ENCODE assay signal across 24 cellular contexts in the genomic region with DNA sequence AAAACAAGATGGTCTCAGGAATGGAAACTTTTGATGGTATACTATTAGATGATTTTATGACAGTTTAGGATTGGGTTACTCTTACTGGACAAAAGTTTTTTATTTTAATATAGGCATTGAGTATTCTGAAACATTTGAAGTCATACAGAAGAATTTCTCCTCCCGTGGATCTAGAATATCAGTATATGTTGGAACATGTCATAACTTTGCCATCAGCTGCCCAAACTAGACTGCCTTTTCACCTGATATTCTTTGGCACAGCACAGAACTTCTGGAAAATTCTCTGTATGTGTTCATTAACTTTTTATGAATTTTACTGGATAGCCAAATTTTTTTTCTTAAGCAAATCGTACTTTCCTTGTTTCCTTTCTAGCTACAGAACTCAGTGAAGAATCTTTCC.
"Had no signal": no experiment of that assay in that cellular context is flagged by ENCODE, and none has a peak within 500 bp of the region (broad histone marks: within the 10 kb centered on the region; RNA-seq: fewer than 3 reads in every experiment).

No MANE protein-coding gene starts in this region.

- H3K36me3 Mint-ChIP-seq: natural killer cell had no signal

- H3K4me1 ChIP-seq: colonic mucosa, esophagus muscularis mucosa, gastrocnemius medialis, heart right ventricle, left lung, lower lobe of right lung had no signal

- H3K4me1 Mint-ChIP-seq: endodermal cell, memory B cell, natural killer cell had no signal

- H3K9me3 ChIP-seq: colonic mucosa, esophagus muscularis mucosa, gastrocnemius medialis, heart right ventricle, left lung, lower lobe of right lung had no signal

- H3K27me3 ChIP-seq: colonic mucosa, esophagus muscularis mucosa, gastrocnemius medialis, heart right ventricle, left lung had no signal

- FAIRE-seq: endometrium, islet of Langerhans had no signal

- H3K27ac ChIP-seq: colonic mucosa, esophagus muscularis mucosa, gastrocnemius medialis, heart right ventricle, left lung, lower lobe of right lung had no signal

- H3K4me3 Mint-ChIP-seq: dendritic cell treated with granulocyte-macrophage colony-stimulating factor and Interleukin-4, amounts not matched to agents 40 ng/mL and 50 ng/mL, for 4 days; effector memory CD8-positive, alpha-beta T cell; endodermal cell; memory B cell; naive thymus-derived CD4-positive, alpha-beta T cell; natural killer cell had no signal

- H3K4me3 ChIP-seq: colonic mucosa, esophagus muscularis mucosa, gastrocnemius medialis, heart right ventricle, left lung, lower lobe of right lung had no signal

- ATAC-seq: effector memory CD8-positive, alpha-beta T cell; gastrocnemius medialis; heart right ventricle; left cardiac atrium; left lung; left ventricle myocardium superior; lower lobe of right lung; naive thymus-derived CD4-positive, alpha-beta T cell; natural killer cell had no signal

- H3K27ac Mint-ChIP-seq: dendritic cell treated with granulocyte-macrophage colony-stimulating factor and Interleukin-4, amounts not matched to agents 40 ng/mL and 50 ng/mL, for 4 days; effector memory CD8-positive, alpha-beta T cell; endodermal cell; memory B cell; naive thymus-derived CD4-positive, alpha-beta T cell; natural killer cell had no signal

- H3K9me3 Mint-ChIP-seq: dendritic cell treated with granulocyte-macrophage colony-stimulating factor and Interleukin-4, amounts not matched to agents 40 ng/mL and 50 ng/mL, for 4 days; effector memory CD8-positive, alpha-beta T cell; endodermal cell; memory B cell; naive thymus-derived CD4-positive, alpha-beta T cell; natural killer cell had no signal

- DNase-seq: colonic mucosa; cortex of kidney; effector CD8-positive, alpha-beta T cell; effector memory CD8-positive, alpha-beta T cell; endodermal cell; foreskin melanocyte; gastrocnemius medialis; glutamatergic neuron; head of caudate nucleus; heart right ventricle; hippocampal formation; left cardiac atrium; left lung; left ventricle myocardium superior; lower lobe of right lung; mesendoderm; midbrain; naive thymus-derived CD4-positive, alpha-beta T cell; natural killer cell had no signal

- H3K36me3 ChIP-seq: colonic mucosa, gastrocnemius medialis had no signal

- H3K27me3 Mint-ChIP-seq: dendritic cell treated with granulocyte-macrophage colony-stimulating factor and Interleukin-4, amounts not matched to agents 40 ng/mL and 50 ng/mL, for 4 days; effector memory CD8-positive, alpha-beta T cell; memory B cell; naive thymus-derived CD4-positive, alpha-beta T cell had no signal
